In the genomic region with DNA sequence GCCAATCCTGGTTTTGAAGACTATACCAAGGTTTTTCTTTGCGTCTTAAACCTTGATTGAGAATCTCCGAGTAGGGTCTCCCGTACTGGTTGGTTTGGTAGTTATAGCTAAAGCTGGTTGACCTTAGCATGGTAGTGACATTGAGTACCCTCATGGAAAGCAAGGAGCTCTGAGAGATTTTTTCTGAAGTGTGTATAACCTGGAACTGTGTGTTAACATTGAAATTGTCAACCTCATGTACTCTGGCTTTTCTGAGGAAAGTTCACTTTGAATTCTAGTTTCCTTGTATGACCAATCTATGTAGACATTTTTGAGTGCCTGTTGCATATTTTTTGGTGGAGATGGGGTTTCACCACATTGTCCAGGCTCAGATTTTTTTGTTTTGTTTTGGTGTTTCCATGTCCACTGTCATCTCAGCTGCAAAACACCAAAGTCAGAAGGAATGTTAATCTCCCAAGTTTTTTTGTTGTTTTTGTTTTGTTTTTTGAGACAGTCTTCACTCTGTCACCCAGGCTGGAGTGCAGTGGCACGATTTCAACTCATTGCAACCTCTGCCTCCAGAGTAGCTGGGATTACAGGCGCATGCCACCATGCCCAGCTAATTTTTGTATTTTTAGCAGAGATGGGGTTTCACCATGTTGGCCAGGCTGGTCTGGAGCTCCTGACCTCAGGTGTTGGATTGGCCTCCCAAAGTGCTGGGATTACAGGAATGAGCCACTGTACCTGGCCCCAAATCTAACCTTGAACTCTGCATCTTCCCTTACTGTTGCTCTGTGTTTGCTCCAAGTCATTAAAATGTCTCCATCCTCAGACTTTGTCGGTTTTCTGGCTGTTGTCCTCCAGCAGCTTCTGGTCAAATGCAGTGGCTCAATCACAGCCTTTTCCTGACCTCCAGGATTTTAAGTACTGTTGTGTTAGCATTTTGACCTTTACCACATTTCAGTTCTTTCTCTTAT, we compare ENCODE assay signal across 12 cellular contexts. TPM values are rescaled to one million over a fixed set of nuclear protein-coding genes. Genes with fewer than 3 reads are reported as not detected.
DNase-seq lines count a peak whose midpoint lies in the region; ATAC-seq, FAIRE-seq and TF ChIP-seq lines count a peak whose summit lies in the region.
"Had no signal": no experiment of that assay in that cellular context is flagged by ENCODE, and none has a peak within 500 bp of the region (broad histone marks: within the 10 kb centered on the region; RNA-seq: fewer than 3 reads in every experiment).

No MANE protein-coding gene starts in this region.

- H3K4me2 ChIP-seq in smooth muscle cell (no peak overlapping the region), PC-3 (ENCODE audit: low read length) (no peak overlapping the region)

- WGBS in smooth muscle cell (ENCODE audit: low lambda C conversion rate), result 80% methylated on average over 6 of the region's 6 CpGs

- TF ChIP-seq POLR2A in H54 (IDR thresholded peaks at IDR 0.05; ENCODE audit: low read depth, low read length), result no peak

- no peaks in the 10 kb centered on the region for H3K27me3 ChIP-seq in smooth muscle cell (ENCODE audit: low read depth)
- no peaks in the 10 kb centered on the region for H3K27me3 ChIP-seq in PC-3 (ENCODE audit: low read length)
- H3K27me3 ChIP-seq: body of pancreas, right atrium auricular region had no signal

- peaks cover 28% of the 10 kb centered on the region for H3K79me2 ChIP-seq in smooth muscle cell (ENCODE audit: low read depth)
- peaks cover 41% of the 10 kb centered on the region for H3K79me2 ChIP-seq in PC-3 (ENCODE audit: low read length)

- H3K9ac ChIP-seq in smooth muscle cell (ENCODE audit: low read depth) (no peak overlapping the region), PC-3 (ENCODE audit: low read length) (no peak overlapping the region)

- H3K9me2 ChIP-seq in PC-3 (replicated peaks; ENCODE audit: low read length), result no peaks in the 10 kb centered on the region

- H4K20me1 ChIP-seq in smooth muscle cell (ENCODE audit: low read depth), result peaks cover 55% of the 10 kb centered on the region
- H4K20me1 ChIP-seq in PC-3 (ENCODE audit: low read length), result peaks cover 52% of the 10 kb centered on the region

- peak overlapping the region; percentile 62 for H3K27ac ChIP-seq in smooth muscle cell (ENCODE audit: low read depth)
- no peak overlapping the region for H3K27ac ChIP-seq in PC-3 (ENCODE audit: low read length)
- H3K27ac ChIP-seq: body of pancreas, C4-2B, right atrium auricular region had no signal

- H3F3A ChIP-seq in smooth muscle cell (ENCODE audit: low read depth), result peaks cover 30% of the 10 kb centered on the region
- peaks cover 28% of the 10 kb centered on the region for H3F3A ChIP-seq in PC-3 (ENCODE audit: low read length, unreplicated experiment)

- peaks cover 15% of the 10 kb centered on the region for H3K4me1 ChIP-seq in smooth muscle cell (ENCODE audit: low read depth)
- peaks cover 16% of the 10 kb centered on the region for H3K4me1 ChIP-seq in PC-3 (ENCODE audit: insufficient read depth, low read length)

- no peak for FAIRE-seq in H54 (lab: Jason Lieb, UNC)

- CTCF ChIA-PET in GM10248 (lab: Yijun Ruan, JAX) (interaction anchor here (1.2 to 11.6 kb wide), 3 partner anchors 20 to 539 kb away, joined by 3 to 101 read pairs (median 4); partner anchors contain the start of gene SLC18B1), PC-3 (lab: Charles Lee) (no interaction called here)

- POLR2A ChIA-PET in GM10248 (lab: Yijun Ruan, JAX) (no interaction called here), PC-3 (lab: Charles Lee; ENCODE audit: unreplicated experiment) (no interaction called here)

- no peak overlapping the region for H2AFZ ChIP-seq in smooth muscle cell (ENCODE audit: low read depth)
- no peak overlapping the region for H2AFZ ChIP-seq in PC-3 (ENCODE audit: low read length)

- no peak for ATAC-seq in PC-3
- ATAC-seq: body of pancreas had no signal

- TF ChIP-seq CTCF in choroid plexus epithelial cell (conservative IDR thresholded peaks at IDR 0.05; ENCODE audit: low read depth, low read length) (no peak), smooth muscle cell (IDR thresholded peaks at IDR 0.05; ENCODE audit: borderline replicate concordance, insufficient read depth, poor library complexity, severe bottlenecking) (no peak), GM10248 (IDR thresholded peaks at IDR 0.05; ENCODE audit: control extremely low read depth, extremely low read depth, low read depth, missing control alignments) (no peak), PC-3 (conservative IDR thresholded peaks at IDR 0.05; ENCODE audit: low read depth, low read length) (no peak)

- BruUV-seq in PC-3 (replicated peaks; lab: Mats Ljungman, UMichigan), result no TSS peak

- peak; percentile 73 for DNase-seq in activated CD8-positive, alpha-beta memory T cell treated with anti-CD3 and anti-CD28 coated beads for 24 hours
- DNase-seq in activated CD8-positive, alpha-beta memory T cell treated with anti-CD3 and anti-CD28 coated beads, Interleukin-2, amount 50 U/mL, for 4 hours, result no peak
- DNase-seq in NAMALWA (ENCODE audit: low spot score), result peak; percentile 55
- peak; percentile 28 for DNase-seq in choroid plexus epithelial cell (ENCODE audit: low read depth)
- DNase-seq in smooth muscle cell (lab: John Stamatoyannopoulos, UW; ENCODE audit: unreplicated experiment), result no peak
- DNase-seq in GM10248 (ENCODE audit: extremely low spot score), result no peak
- no peak for DNase-seq in PC-3
- DNase-seq in H54 (ENCODE audit: insufficient read length, low spot score), result no peak
- DNase-seq: body of pancreas, NCI-H1930 had no signal

- H3K9me3 ChIP-seq in smooth muscle cell (replicated peaks; ENCODE audit: low read depth), result no peaks in the 10 kb centered on the region
- no peaks in the 10 kb centered on the region for H3K9me3 ChIP-seq in PC-3 (ENCODE audit: low read length)
- H3K9me3 ChIP-seq: body of pancreas, right atrium auricular region had no signal

- intact Hi-C loops in PC-3 (cut with micrococcal nuclease), result no loop called here

- H3K36me3 ChIP-seq in smooth muscle cell (ENCODE audit: low read depth) (no peaks in the 10 kb centered on the region), PC-3 (ENCODE audit: low read depth, low read length) (peaks cover 47% of the 10 kb centered on the region)

- H3K4me3 ChIP-seq in choroid plexus epithelial cell (ENCODE audit: low read depth, low read length), result no peak overlapping the region
- no peak overlapping the region for H3K4me3 ChIP-seq in smooth muscle cell
- no peak overlapping the region for H3K4me3 ChIP-seq in PC-3 (ENCODE audit: low read length)
- H3K4me3 ChIP-seq: body of pancreas, right atrium auricular region had no signal

RNA-seq across cellular contexts. Expression of gene RPS12, which starts 4.3 kb away (rescaled TPM):
- total RNA-seq in smooth muscle cell (1,951 and 1,972 TPM in 2 replicates), PC-3 (2014; rRNA removed) (770 and 1,189 TPM in 2 replicates)
- 507 and 567 TPM in 2 replicates for polyA plus RNA-seq in smooth muscle cell

RNA-seq across cellular contexts. Expression of gene SLC18B1, which starts 20.2 kb away (rescaled TPM):
- total RNA-seq in smooth muscle cell (7.4 and 7.8 TPM in 2 replicates), PC-3 (2014; rRNA removed) (8.4 and 9.1 TPM in 2 replicates)
- polyA plus RNA-seq in smooth muscle cell, result 5.4 and 7.1 TPM in 2 replicates

Comparison
In these comparisons a context has a peak if more than half of its experiments do, and no peak if none do; other contexts are left out.
1. DNase-seq: peak in activated CD8-positive, alpha-beta memory T cell treated with anti-CD3 and anti-CD28 coated beads for 24 hours (single experiment), NAMALWA (single experiment) and choroid plexus epithelial cell (single experiment); none in activated CD8-positive, alpha-beta memory T cell treated with anti-CD3 and anti-CD28 coated beads, Interleukin-2, amount 50 U/mL, for 4 hours (single experiment), smooth muscle cell (single experiment), GM10248 (single experiment), PC-3 (single experiment) and H54 (single experiment).